Comparison of ENCODE assay signal across 9 cellular contexts in genomic region chr20:17958326-17959256, GRCh38. TPM values are rescaled to one million over a fixed set of nuclear protein-coding genes. Genes with fewer than 3 reads are reported as not detected.
DNase-seq lines count a peak whose midpoint lies in the region; ATAC-seq, FAIRE-seq and TF ChIP-seq lines count a peak whose summit lies in the region.
"Had no signal": no experiment of that assay in that cellular context is flagged by ENCODE, and none has a peak within 500 bp of the region (broad histone marks: within the 10 kb centered on the region; RNA-seq: fewer than 3 reads in every experiment).

No MANE protein-coding gene starts in this region.

- no peaks in the 10 kb centered on the region for H3K9me1 ChIP-seq in endothelial cell of umbilical vein (replicated peaks; ENCODE audit: control insufficient read depth, extremely low read depth, insufficient read depth, low read length)

- intact Hi-C loops in endothelial cell of umbilical vein (cut with micrococcal nuclease), result loop anchor here (1.0 to 5.0 kb wide), 3 partner anchors 9 to 319 kb away; no protein-coding TSS in a partner anchor

- TF ChIP-seq CTCF in Peyer's patch (IDR thresholded peaks at IDR 0.05) (peak in 2 of 6 experiments; percentile 13 to 36), endothelial cell of umbilical vein (IDR thresholded peaks at IDR 0.05; ENCODE audit: extremely low read depth in 1 of 2, insufficient read depth in 1 of 2, low read depth in 1 of 2, low read length in 2 of 2) (no peak), parathyroid adenoma (IDR thresholded peaks at IDR 0.05) (no peak)

- ATAC-seq in HG03025 (IDR thresholded peaks at IDR 0.05; ENCODE audit: low FRiP score, unreplicated experiment), result no peak
- no peak for ATAC-seq in HG03280 (IDR thresholded peaks at IDR 0.05; ENCODE audit: unreplicated experiment)

- H3K79me2 ChIP-seq in endothelial cell of umbilical vein (ENCODE audit: control insufficient read depth, insufficient read depth, low read length) (peaks cover 100% of the 10 kb centered on the region), parathyroid adenoma (peaks cover 30% of the 10 kb centered on the region)

- peak overlapping the region; percentile 21 to 79 (median 64) for H3K27ac ChIP-seq in Peyer's patch
- H3K27ac ChIP-seq in endothelial cell of umbilical vein (ENCODE audit: insufficient read depth, low read depth, low read length), result no peak overlapping the region
- peak overlapping the region; percentile 55 for H3K27ac ChIP-seq in parathyroid adenoma

- POLR2A ChIA-PET in endothelial cell of umbilical vein (lab: Charles Lee), result interaction anchor here (1.3 kb wide), 1 partner anchor 10 kb away, joined by 5 read pairs; the partner anchor contains the start of gene SNX5

- H3K27me3 ChIP-seq in Peyer's patch (no peaks in the 10 kb centered on the region), endothelial cell of umbilical vein (ENCODE audit: control insufficient read depth in 2 of 2, insufficient read depth in 2 of 2, low read length in 2 of 2) (no peaks in the 10 kb centered on the region), parathyroid adenoma (ENCODE audit: control insufficient read depth, insufficient read depth, low read length) (no peaks in the 10 kb centered on the region)

- CTCF ChIA-PET in endothelial cell of umbilical vein (lab: Charles Lee), result interaction anchor here (0.8 to 6.0 kb wide), 18 partner anchors 10 to 454 kb away, joined by 3 to 93 read pairs (median 5); partner anchors contain the start of genes MGME1 and SNX5

- no peak overlapping the region for H3K9ac ChIP-seq in endothelial cell of umbilical vein (replicated peaks; ENCODE audit: extremely low read depth, insufficient read depth, low read length)
- H3K9ac ChIP-seq in parathyroid adenoma, result no peak overlapping the region

- H3K4me3 ChIP-seq in Peyer's patch (no peak overlapping the region), endothelial cell of umbilical vein (replicated peaks in 1 of 3; ENCODE audit: insufficient read depth in 1 of 3, low read depth in 1 of 3, low read length in 3 of 3) (no peak overlapping the region), parathyroid adenoma (ENCODE audit: low read depth, low read length) (peak overlapping the region; percentile 7)

- TF ChIP-seq POLR2A in Peyer's patch (IDR thresholded peaks at IDR 0.05) (no peak), endothelial cell of umbilical vein (IDR thresholded peaks at IDR 0.05; ENCODE audit: low read depth, low read length) (peak; percentile 19)

- DNase-seq in EL, result peak; percentile 7
- DNase-seq in Peyer's patch, result no peak
- peak; percentile 75 for DNase-seq in endothelial cell of umbilical vein (ENCODE audit: low read depth, low spot score)
- DNase-seq in NCI-H2196 (lab: John Stamatoyannopoulos, UW; ENCODE audit: unreplicated experiment), result no peak
- DNase-seq in stimulated activated CD4-positive, alpha-beta T cell treated with anti-CD3 and anti-CD28 coated beads, Interleukin-4, amount 100 ng/mL, for 4 hours, result no peak
- DNase-seq: NCI-H226 had no signal

- H2AFZ ChIP-seq in endothelial cell of umbilical vein (ENCODE audit: low read depth, low read length), result no peak overlapping the region
- no peak overlapping the region for H2AFZ ChIP-seq in parathyroid adenoma

- H3K36me3 ChIP-seq in Peyer's patch, result peaks cover 0 to 27% (median 3%) of the 10 kb centered on the region in 3 donors
- peaks cover 15 to 19% of the 10 kb centered on the region in 2 experiments for H3K36me3 ChIP-seq in endothelial cell of umbilical vein (ENCODE audit: control insufficient read depth in 2 of 2, extremely low read depth in 1 of 2, insufficient read depth in 2 of 2, low read length in 2 of 2)
- no peaks in the 10 kb centered on the region for H3K36me3 ChIP-seq in parathyroid adenoma (ENCODE audit: control insufficient read depth, insufficient read depth, low read length)

- H3K9me3 ChIP-seq in Peyer's patch, result no peaks in the 10 kb centered on the region
- H3K9me3 ChIP-seq in endothelial cell of umbilical vein (replicated peaks; ENCODE audit: control insufficient read depth, insufficient read depth, low read length), result no peaks in the 10 kb centered on the region
- no peaks in the 10 kb centered on the region for H3K9me3 ChIP-seq in parathyroid adenoma (ENCODE audit: control insufficient read depth, low read length)

- no peaks in the 10 kb centered on the region for H4K20me1 ChIP-seq in endothelial cell of umbilical vein (replicated peaks; ENCODE audit: control insufficient read depth, extremely low read depth, insufficient read depth, low read length)

- FAIRE-seq in endothelial cell of umbilical vein (lab: Jason Lieb, UNC), result peak; percentile 76

- dilution Hi-C loops in endothelial cell of umbilical vein (cut with MboI; ENCODE audit: extremely low pct_ligation_motif_present, low sequenced_read_pairs), result no loop called here

- peaks cover 0 to 72% (median 32%) of the 10 kb centered on the region in 4 donors for H3K4me1 ChIP-seq in Peyer's patch
- H3K4me1 ChIP-seq in endothelial cell of umbilical vein (ENCODE audit: control insufficient read depth, extremely low read depth, insufficient read depth, low read length), result peaks cover 49% of the 10 kb centered on the region
- peaks cover 35% of the 10 kb centered on the region for H3K4me1 ChIP-seq in parathyroid adenoma

- H3K4me2 ChIP-seq in endothelial cell of umbilical vein (ENCODE audit: insufficient read depth, low read length) (peak overlapping the region; percentile 53), parathyroid adenoma (ENCODE audit: low read length) (peak overlapping the region; percentile 57)

- BruUV-seq in endothelial cell of umbilical vein (replicated peaks; lab: Mats Ljungman, UMichigan), result no TSS peak

TF ChIP-seq in endothelial cell of umbilical vein, 7 proteins besides CTCF, POLR2A, EP300 and RAD21:
- TF ChIP-seq POLR2AphosphoS5 (IDR thresholded peaks at IDR 0.05; ENCODE audit: insufficient read depth, low read depth, low read length) (no peak), GATA2 (IDR thresholded peaks at IDR 0.05; ENCODE audit: insufficient read depth, insufficient read length, low read depth, low read length) (peak; percentile 7)
TF ChIP-seq in endothelial cell of umbilical vein: peak in this region for 1.

RNA-seq across cellular contexts. Expression of gene SNX5, which starts 10.0 kb away (rescaled TPM):
- total RNA-seq in Peyer's patch (100 to 1,000 TPM; 131 to 257 (median 132) TPM), endothelial cell of umbilical vein (109 and 121 TPM in 2 replicates)
- 76.2 and 77.2 TPM in 2 replicates for polyA plus RNA-seq in endothelial cell of umbilical vein
- polyA plus RNA-seq in endothelial cell of umbilical vein (2011; cell fraction: cytosol; rRNA removed), result 79.8 and 86.5 TPM in 2 replicates
- polyA plus RNA-seq in endothelial cell of umbilical vein (2011; cell fraction: nucleus; rRNA removed), result 182 and 225 TPM in 2 replicates
- 121 and 140 TPM in 2 replicates for polyA plus RNA-seq in endothelial cell of umbilical vein (2012)
- polyA minus RNA-seq in endothelial cell of umbilical vein, result 72.3 and 84.8 TPM in 2 replicates
- polyA minus RNA-seq in endothelial cell of umbilical vein (2011; cell fraction: cytosol; rRNA and poly(A)+ RNA removed), result 55.6 TPM
- polyA minus RNA-seq in endothelial cell of umbilical vein (2011; cell fraction: nucleus; rRNA and poly(A)+ RNA removed), result 144 and 189 TPM in 2 replicates

RNA-seq across cellular contexts. Expression of gene MGME1, which starts 10.2 kb away (rescaled TPM):
- 10 to 100 TPM; 16.1 to 38.0 (median 19.0) TPM for total RNA-seq in Peyer's patch
- total RNA-seq in endothelial cell of umbilical vein, result 18.0 and 26.2 TPM in 2 replicates
- polyA plus RNA-seq in endothelial cell of umbilical vein, result 7.8 and 8.9 TPM in 2 replicates
- polyA plus RNA-seq in endothelial cell of umbilical vein (2011; cell fraction: cytosol; rRNA removed), result 11.2 and 11.7 TPM in 2 replicates
- 17.7 and 21.9 TPM in 2 replicates for polyA plus RNA-seq in endothelial cell of umbilical vein (2011; cell fraction: nucleus; rRNA removed)
- 10.4 and 18.0 TPM in 2 replicates for polyA plus RNA-seq in endothelial cell of umbilical vein (2012)
- polyA minus RNA-seq in endothelial cell of umbilical vein, result 10.5 and 14.1 TPM in 2 replicates
- 18.0 TPM for polyA minus RNA-seq in endothelial cell of umbilical vein (2011; cell fraction: cytosol; rRNA and poly(A)+ RNA removed)
- 13.2 and 15.8 TPM in 2 replicates for polyA minus RNA-seq in endothelial cell of umbilical vein (2011; cell fraction: nucleus; rRNA and poly(A)+ RNA removed)

Comparison
In these comparisons a context has a peak if more than half of its experiments do, and no peak if none do; other contexts are left out.
1. DNase-seq: peak in EL (single experiment) and endothelial cell of umbilical vein (single experiment); none in Peyer's patch (0 of 3), NCI-H2196 (single experiment) and stimulated activated CD4-positive, alpha-beta T cell treated with anti-CD3 and anti-CD28 coated beads, Interleukin-4, amount 100 ng/mL, for 4 hours (0 of 2).